ENCODE assay signal across 10 cellular contexts in the genomic region with DNA sequence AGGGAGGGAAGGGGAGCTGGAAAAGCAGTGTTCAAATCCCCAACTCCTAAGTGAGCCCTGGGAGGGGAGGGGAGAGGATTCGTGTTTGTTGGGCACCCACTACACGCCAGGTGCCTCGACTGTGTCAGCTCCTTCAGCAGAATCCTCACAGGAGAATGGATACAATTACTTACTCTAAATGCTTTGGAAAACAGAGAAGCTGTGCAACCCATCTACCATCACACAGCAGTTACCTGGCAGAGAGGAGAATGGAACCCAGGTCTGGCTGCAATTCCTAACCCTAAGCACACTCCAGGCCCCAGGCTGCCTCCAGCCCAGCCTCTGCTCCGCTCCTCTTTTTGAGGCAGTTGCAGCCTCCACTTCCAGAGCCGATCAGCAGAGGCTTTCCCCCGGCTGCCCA.
DNase-seq lines count a peak whose midpoint lies in the region; ATAC-seq and TF ChIP-seq lines count a peak whose summit lies in the region.
"Had no signal": no experiment of that assay in that cellular context is flagged by ENCODE, and none has a peak within 500 bp of the region (broad histone marks: within the 10 kb centered on the region; RNA-seq: fewer than 3 reads in every experiment).

No MANE protein-coding gene starts in this region.

- no peak for TF ChIP-seq CTCF in PC-9 (conservative IDR thresholded peaks at IDR 0.05)
- no peak for TF ChIP-seq CTCF in coronary artery (IDR thresholded peaks at IDR 0.05)
- TF ChIP-seq CTCF in upper lobe of left lung (IDR thresholded peaks at IDR 0.05) = no peak

- peak overlapping the region; percentile 81 for H3K27ac ChIP-seq in PC-9
- H3K27ac ChIP-seq in coronary artery = peak overlapping the region; percentile 58 to 79
- H3K27ac ChIP-seq in upper lobe of left lung = peak overlapping the region; percentile 76 to 86 (median 84)

- no peak overlapping the region for H2AFZ ChIP-seq in PC-9

- H3K9ac ChIP-seq in mucosa of stomach (ENCODE audit: low read length) = peak overlapping the region; percentile 44

- H3K36me3 ChIP-seq in PC-9 (ENCODE audit: low read depth) (no peaks in the 10 kb centered on the region), mucosa of stomach (ENCODE audit: control insufficient read depth, insufficient read depth, low read length) (no peaks in the 10 kb centered on the region), upper lobe of left lung (no peaks in the 10 kb centered on the region)

- H3K4me1 ChIP-seq in PC-9 (replicated peaks; ENCODE audit: insufficient read depth) (peaks cover 47% of the 10 kb centered on the region), mucosa of stomach (ENCODE audit: control insufficient read depth, insufficient read depth, low read length) (peaks cover 48% of the 10 kb centered on the region), upper lobe of left lung (peaks cover 33 to 51% (median 47%) of the 10 kb centered on the region in 4 donors)

- no peak for TF ChIP-seq POLR2A in upper lobe of left lung (IDR thresholded peaks at IDR 0.05)

- H3K4me2 ChIP-seq in PC-9 = peak overlapping the region; percentile 45

- no peak for DNase-seq in PC-9
- no peak for DNase-seq in coronary artery (ENCODE audit: low spot score)
- DNase-seq in upper lobe of left lung = no peak
- DNase-seq in NCI-H524 treated with DMSO at 0.1 percent for 48 hours (lab: John Stamatoyannopoulos, UW) = no peak
- DNase-seq in NCI-H1436 treated with DMSO at 0.1 percent for 48 hours (lab: John Stamatoyannopoulos, UW) = no peak
- DNase-seq: activated CD4-positive, alpha-beta T cell treated with anti-CD3 and anti-CD28 coated beads for 36 hours; activated naive CD8-positive, alpha-beta T cell treated with anti-CD3 and anti-CD28 coated beads for 36 hours; stimulated activated CD8-positive, alpha-beta memory T cell treated with anti-CD3 and anti-CD28 coated beads, Interleukin-4, amount 100 ng/mL, for 48 hours had no signal

- H3K9me3 ChIP-seq in PC-9 (ENCODE audit: insufficient read depth, low read depth) (peaks cover 7% of the 10 kb centered on the region; the same call in 1 of the 2 replicates), mucosa of stomach (ENCODE audit: control insufficient read depth, low read length) (peaks cover 5% of the 10 kb centered on the region), upper lobe of left lung (peaks cover 0 to 5% (median 2%) of the 10 kb centered on the region in 4 donors)

- BruUV-seq in PC-9 (replicated peaks; lab: Mats Ljungman, UMichigan) = no TSS peak

- 88 to 90% methylated on average over 6 of the region's 6 CpGs for WGBS in upper lobe of left lung, 2 donors

- H3K79me2 ChIP-seq in PC-9 (ENCODE audit: low read depth) = no peaks in the 10 kb centered on the region

- no peaks in the 10 kb centered on the region for H3K27me3 ChIP-seq in PC-9 (ENCODE audit: insufficient read depth, low read depth)
- no peaks in the 10 kb centered on the region for H3K27me3 ChIP-seq in mucosa of stomach (ENCODE audit: control insufficient read depth, insufficient read depth, low read length)
- H3K27me3 ChIP-seq in upper lobe of left lung = no peaks in the 10 kb centered on the region

- CTCF ChIA-PET in PC-9 (lab: Charles Lee) = interaction anchor here (0.6 kb wide), 1 partner anchor 480 kb away, joined by 3 read pairs; no protein-coding TSS in a partner anchor

- no peak for ATAC-seq in upper lobe of left lung (ENCODE audit: low FRiP score in 2 of 2)
- ATAC-seq in GM19452 (IDR thresholded peaks at IDR 0.05; ENCODE audit: unreplicated experiment) = no peak
- ATAC-seq: activated CD4-positive, alpha-beta T cell treated with anti-CD3 and anti-CD28 coated beads for 36 hours had no signal

- intact Hi-C loops in PC-9 (cut with micrococcal nuclease; ENCODE audit: unreplicated experiment) = loop anchor here (1.0 to 2.0 kb wide), 3 partner anchors 16 to 63 kb away; no protein-coding TSS in a partner anchor

- no peaks in the 10 kb centered on the region for H4K20me1 ChIP-seq in PC-9 (ENCODE audit: insufficient read depth)

- H3F3A ChIP-seq in PC-9 (ENCODE audit: insufficient read depth, low read depth) = peaks cover 38% of the 10 kb centered on the region

- POLR2A ChIA-PET in PC-9 (lab: Charles Lee; ENCODE audit: unreplicated experiment) = interaction anchor here (0.5 to 0.6 kb wide), 2 partner anchors 15 to 139 kb away, joined by 4 to 8 read pairs; no protein-coding TSS in a partner anchor

- H3K4me3 ChIP-seq in PC-9 = no peak overlapping the region
- H3K4me3 ChIP-seq in coronary artery = no peak overlapping the region
- H3K4me3 ChIP-seq in mucosa of stomach (ENCODE audit: low read length) = no peak overlapping the region
- no peak overlapping the region for H3K4me3 ChIP-seq in upper lobe of left lung

- no peak for TF ChIP-seq EP300 in upper lobe of left lung (IDR thresholded peaks at IDR 0.05)

- no peaks in the 10 kb centered on the region for H3K9me2 ChIP-seq in PC-9 (ENCODE audit: insufficient read depth)
